Comparison of ENCODE assay signal across 8 cellular contexts in genomic region chr12:98440165-98440581, GRCh38.
DNase-seq lines count a peak whose midpoint lies in the region; ATAC-seq, FAIRE-seq and TF ChIP-seq lines count a peak whose summit lies in the region.

No MANE protein-coding gene starts in this region.

- no peaks in the 10 kb centered on the region for H3K36me3 ChIP-seq in pancreas

- no peak for TF ChIP-seq CTCF in pancreas (IDR thresholded peaks at IDR 0.05)

- peak overlapping the region in 2 of 4 donors; percentile 70 to 75 for H3K27ac ChIP-seq in pancreas

- WGBS in pancreas, 2 donors: 7 to 9% methylated on average over 1 of the region's 1 CpG

- no peaks in the 10 kb centered on the region for H3K9me3 ChIP-seq in pancreas

- no peak overlapping the region for H3K4me3 ChIP-seq in pancreas

- intact Hi-C loops in pancreas (cut with DNase I): no loop called here

- ATAC-seq in pancreas (peak; percentile 96 to 98 (median 97)), HG03439 (IDR thresholded peaks at IDR 0.05; ENCODE audit: unreplicated experiment) (no peak), GM18870 (IDR thresholded peaks at IDR 0.05; ENCODE audit: unreplicated experiment) (no peak)

- H3K27me3 ChIP-seq in pancreas: no peaks in the 10 kb centered on the region

- peak; percentile 88 for DNase-seq in EL
- DNase-seq in SIG-M5 (lab: John Stamatoyannopoulos, UW): peak; percentile 94
- peak; percentile 94 for DNase-seq in fibroblast of peridontal ligament (ENCODE audit: extremely low read depth)
- DNase-seq in pancreas: peak in 4 of 6 donors; percentile 66 to 82 (median 80)
- no peak for DNase-seq in NCI-H2029 (lab: John Stamatoyannopoulos, UW)
- DNase-seq in NCI-H1417 treated with DMSO at 0.1 percent for 48 hours (lab: John Stamatoyannopoulos, UW): no peak

- FAIRE-seq in pancreas (lab: Jason Lieb, UNC): no peak

- peaks cover 0 to 11% (median 11%) of the 10 kb centered on the region in 3 donors for H3K4me1 ChIP-seq in pancreas

Comparison
In these comparisons a context has a peak if more than half of its experiments do, and no peak if none do; other contexts are left out.
1. DNase-seq: peak in EL (single experiment), SIG-M5 (single experiment), fibroblast of peridontal ligament (single experiment) and pancreas (4 of 6); none in NCI-H2029 (single experiment) and NCI-H1417 treated with DMSO at 0.1 percent for 48 hours (single experiment).
2. ATAC-seq: peak in pancreas (4 of 4); none in HG03439 (single experiment) and GM18870 (single experiment).